8 cellular contexts compared by ENCODE assay signal in the genomic region with DNA sequence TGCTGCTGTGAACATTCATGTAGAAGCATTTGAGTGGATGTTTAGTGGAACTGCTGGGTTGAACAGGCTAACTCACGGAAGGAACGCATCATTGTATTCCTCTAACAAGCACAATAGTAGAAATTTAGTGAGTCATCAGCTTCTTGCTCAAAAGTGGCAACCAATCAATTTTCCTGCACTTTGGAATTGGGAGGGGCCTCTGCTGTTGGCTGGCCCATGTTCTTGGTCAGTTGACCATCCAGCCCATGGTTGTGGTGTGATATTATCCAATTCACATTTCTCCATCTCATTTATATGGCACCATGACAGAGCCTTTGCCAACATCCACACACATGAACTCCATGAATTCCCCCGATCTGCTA.
DNase-seq lines count a peak whose midpoint lies in the region; ATAC-seq, FAIRE-seq and TF ChIP-seq lines count a peak whose summit lies in the region.

No MANE protein-coding gene starts in this region.

- TF ChIP-seq CTCF in Peyer's patch (IDR thresholded peaks at IDR 0.05) = peak in 1 of 6 experiments; percentile 3
- TF ChIP-seq CTCF in uterus (IDR thresholded peaks at IDR 0.05) = no peak

- H3K27ac ChIP-seq in Peyer's patch (peak overlapping the region in 3 of 4 donors; percentile 61 to 86 (median 68)), uterus (peak overlapping the region in 1 of 2 donors; percentile 36)

- H3K36me3 ChIP-seq in Peyer's patch (no peaks in the 10 kb centered on the region), uterus (no peaks in the 10 kb centered on the region)

- peak; percentile 4 for ATAC-seq in GM21423 (IDR thresholded peaks at IDR 0.05; ENCODE audit: unreplicated experiment)

- no peak for FAIRE-seq in GM12891 (lab: Jason Lieb, UNC)

- TF ChIP-seq POLR2A in Peyer's patch (IDR thresholded peaks at IDR 0.05) = no peak
- TF ChIP-seq POLR2A in GM12891 (IDR thresholded peaks at IDR 0.05; ENCODE audit: low read depth, low read length) = no peak
- no peak for TF ChIP-seq POLR2A in uterus (IDR thresholded peaks at IDR 0.05)

- peaks cover 0 to 16% (median 0%) of the 10 kb centered on the region in 4 donors for H3K4me1 ChIP-seq in Peyer's patch
- no peaks in the 10 kb centered on the region for H3K4me1 ChIP-seq in uterus

- no peaks in the 10 kb centered on the region for H3K27me3 ChIP-seq in Peyer's patch
- H3K27me3 ChIP-seq in uterus = no peaks in the 10 kb centered on the region

- peak in 1 of 3 donors; percentile 72 for DNase-seq in Peyer's patch
- DNase-seq in dermis blood vessel endothelial cell = peak; percentile 83
- DNase-seq in stimulated activated CD4-positive, alpha-beta T cell treated with anti-CD3 and anti-CD28 coated beads, Interleukin-12 subunit alpha, Interleukin-12 subunit beta, amount 100 ng/mL, for 48 hours (ENCODE audit: low read depth in 2 of 3, low spot score in 1 of 3) = peak in 2 of 3 donors; percentile 5 to 26
- DNase-seq in globus pallidus (ENCODE audit: low spot score) = no peak
- no peak for DNase-seq in GM12891 (ENCODE audit: insufficient read length, low spot score)
- DNase-seq in uterus = no peak
- no peak for DNase-seq in SKM-1 treated with dmso at 0.1 percent for 144 hours (lab: John Stamatoyannopoulos, UW; ENCODE audit: unreplicated experiment)

- no peak overlapping the region for H3K4me3 ChIP-seq in Peyer's patch
- H3K4me3 ChIP-seq in uterus = no peak overlapping the region

- intact Hi-C loops in uterus (cut with DNase I; ENCODE audit: low total_unique reads) = no loop called here

- no peaks in the 10 kb centered on the region for H3K9me3 ChIP-seq in Peyer's patch
- H3K9me3 ChIP-seq in uterus = no peaks in the 10 kb centered on the region

TF ChIP-seq in GM12891, 5 proteins besides CTCF, POLR2A, EP300 and RAD21:
- TF ChIP-seq PAX5 (IDR thresholded peaks at IDR 0.05; ENCODE audit: insufficient read depth, low read length, severe bottlenecking) = no peak
- TF ChIP-seq POLR2AphosphoS5 (IDR thresholded peaks at IDR 0.05; ENCODE audit: low read depth, low read length) = no peak
- no peak for TF ChIP-seq SPI1 (IDR thresholded peaks at IDR 0.05; ENCODE audit: low read depth, low read length)
- no peak for TF ChIP-seq TAF1 (IDR thresholded peaks at IDR 0.05; ENCODE audit: low read depth, low read length)
- no peak for TF ChIP-seq POU2F2 (IDR thresholded peaks at IDR 0.05; ENCODE audit: low read depth, low read length)

Comparison
In these comparisons a context has a peak if more than half of its experiments do, and no peak if none do; other contexts are left out.
1. DNase-seq: peak in dermis blood vessel endothelial cell (single experiment) and stimulated activated CD4-positive, alpha-beta T cell treated with anti-CD3 and anti-CD28 coated beads, Interleukin-12 subunit alpha, Interleukin-12 subunit beta, amount 100 ng/mL, for 48 hours (2 of 3); none in globus pallidus (single experiment), GM12891 (single experiment), uterus (0 of 2) and SKM-1 treated with dmso at 0.1 percent for 144 hours (single experiment).